3 cellular contexts compared by ENCODE assay signal in the genomic region with DNA sequence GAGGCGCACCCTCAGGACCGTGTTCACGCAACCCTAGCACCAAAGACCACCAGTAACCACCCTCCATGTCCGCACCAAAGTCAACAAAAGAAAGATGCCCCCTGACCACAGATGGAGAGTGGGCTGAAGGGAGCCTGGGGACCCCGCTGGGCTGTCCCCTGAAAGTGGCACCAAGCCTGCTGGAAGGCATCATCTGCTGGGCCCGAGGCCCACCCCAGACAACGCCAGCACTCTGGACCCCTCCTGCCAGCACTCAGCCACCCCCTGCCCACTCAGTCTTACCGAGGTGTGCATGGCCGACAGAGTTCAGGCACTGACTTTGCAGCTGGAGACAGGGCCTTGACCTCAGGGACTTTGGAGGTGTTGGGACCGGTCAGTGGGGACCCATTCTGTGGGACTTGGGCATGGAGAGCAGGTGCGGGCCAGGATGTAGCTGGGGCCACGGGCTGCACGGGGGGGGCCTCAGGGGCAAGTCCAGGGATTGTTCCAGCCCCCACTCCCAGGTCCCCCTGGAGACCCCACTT.
TF ChIP-seq lines count a peak whose summit lies in the region.

No MANE protein-coding gene starts in this region.

TF ChIP-seq in SK-N-SH, 30 proteins besides CTCF, POLR2A, EP300 and RAD21 (continues in another document):
- TF ChIP-seq MAX (IDR thresholded peaks at IDR 0.05; ENCODE audit: low read depth) (no peak), TCF12 (IDR thresholded peaks at IDR 0.05) (no peak), USF2 (IDR thresholded peaks at IDR 0.05; ENCODE audit: borderline replicate concordance, low read depth, low read length) (no peak), RFX5 (IDR thresholded peaks at IDR 0.05; ENCODE audit: low read length) (no peak), JUND (IDR thresholded peaks at IDR 0.05) (no peak), RCOR1 (IDR thresholded peaks at IDR 0.05; ENCODE audit: low read length) (no peak), REST (IDR thresholded peaks at IDR 0.05; ENCODE audit: low read depth, low read length) (no peak), TEAD4 (IDR thresholded peaks at IDR 0.05; ENCODE audit: borderline replicate concordance, insufficient read depth) (no peak), YY1 (IDR thresholded peaks at IDR 0.05; ENCODE audit: low read depth) (no peak), GABPA (IDR thresholded peaks at IDR 0.05; ENCODE audit: low read depth) (no peak), POLR2AphosphoS5 (IDR thresholded peaks at IDR 0.05; ENCODE audit: low read depth, low read length) (no peak), MEF2A (IDR thresholded peaks at IDR 0.05; ENCODE audit: borderline replicate concordance, low read depth) (no peak), FOXJ3 (CRISPR knock-in tag; IDR thresholded peaks at IDR 0.05) (no peak)
- TF ChIP-seq, protein P1, sequence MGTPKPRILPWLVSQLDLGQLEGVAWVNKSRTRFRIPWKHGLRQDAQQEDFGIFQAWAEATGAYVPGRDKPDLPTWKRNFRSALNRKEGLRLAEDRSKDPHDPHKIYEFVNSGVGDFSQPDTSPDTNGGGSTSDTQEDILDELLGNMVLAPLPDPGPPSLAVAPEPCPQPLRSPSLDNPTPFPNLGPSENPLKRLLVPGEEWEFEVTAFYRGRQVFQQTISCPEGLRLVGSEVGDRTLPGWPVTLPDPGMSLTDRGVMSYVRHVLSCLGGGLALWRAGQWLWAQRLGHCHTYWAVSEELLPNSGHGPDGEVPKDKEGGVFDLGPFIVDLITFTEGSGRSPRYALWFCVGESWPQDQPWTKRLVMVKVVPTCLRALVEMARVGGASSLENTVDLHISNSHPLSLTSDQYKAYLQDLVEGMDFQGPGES (IDR thresholded peaks at IDR 0.05; ENCODE audit: low read depth, low read length) = no peak

TF ChIP-seq in SK-N-SH treated with all-trans-retinoic acid at 6 μM for 48 hours, 23 proteins besides CTCF, POLR2A, EP300 and RAD21:
- TF ChIP-seq PPARA (CRISPR knock-in tag; IDR thresholded peaks at IDR 0.05; ENCODE audit: borderline replicate concordance) (no peak), SNAI2 (CRISPR knock-in tag; IDR thresholded peaks at IDR 0.05) (no peak), TCF4 (CRISPR knock-in tag; IDR thresholded peaks at IDR 0.05; ENCODE audit: borderline replicate concordance) (no peak), ZNF8 (CRISPR knock-in tag; IDR thresholded peaks at IDR 0.05) (no peak), PATZ1 (CRISPR knock-in tag; IDR thresholded peaks at IDR 0.05; ENCODE audit: borderline replicate concordance) (no peak), CSRNP3 (CRISPR knock-in tag; IDR thresholded peaks at IDR 0.05) (no peak), ESRRG (CRISPR knock-in tag; IDR thresholded peaks at IDR 0.05) (no peak), ZFP3 (CRISPR knock-in tag; IDR thresholded peaks at IDR 0.05) (no peak), ISL1 (CRISPR knock-in tag; IDR thresholded peaks at IDR 0.05) (no peak), ZC3H10 (CRISPR knock-in tag; IDR thresholded peaks at IDR 0.05) (no peak), ZNF565 (CRISPR knock-in tag; conservative IDR thresholded peaks at IDR 0.05; ENCODE audit: low read depth) (no peak), OSR1 (CRISPR knock-in tag; IDR thresholded peaks at IDR 0.05) (no peak), RARB (CRISPR knock-in tag; IDR thresholded peaks at IDR 0.05) (no peak), ARNTL (CRISPR knock-in tag; IDR thresholded peaks at IDR 0.05; ENCODE audit: borderline replicate concordance, low read depth) (no peak), CSDC2 (CRISPR knock-in tag; IDR thresholded peaks at IDR 0.05) (no peak), ZNF70 (CRISPR knock-in tag; IDR thresholded peaks at IDR 0.05) (no peak)

TF ChIP-seq in IMR-90, 13 proteins besides CTCF, POLR2A, EP300 and RAD21:
- TF ChIP-seq RCOR1 (IDR thresholded peaks at IDR 0.05; ENCODE audit: insufficient replicate concordance, low read length) (no peak), SMC3 (IDR thresholded peaks at IDR 0.05; ENCODE audit: low read depth, low read length) (no peak), CHD1 (IDR thresholded peaks at IDR 0.05; ENCODE audit: low read depth, low read length) (no peak), USF2 (IDR thresholded peaks at IDR 0.05; ENCODE audit: low read depth, low read length) (no peak), NFE2L2 (IDR thresholded peaks at IDR 0.05; ENCODE audit: low read depth, low read length) (no peak), MXI1 (IDR thresholded peaks at IDR 0.05; ENCODE audit: borderline replicate concordance, low read depth, low read length) (no peak), MAFK (IDR thresholded peaks at IDR 0.05; ENCODE audit: low read depth, low read length) (no peak), CEBPB (IDR thresholded peaks at IDR 0.05; ENCODE audit: low read depth, low read length) (no peak), MAZ (IDR thresholded peaks at IDR 0.05; ENCODE audit: borderline replicate concordance, low read depth, low read length) (no peak), FOS (IDR thresholded peaks at IDR 0.05; ENCODE audit: low read depth, low read length) (no peak), BHLHE40 (IDR thresholded peaks at IDR 0.05; ENCODE audit: low read depth, low read length) (no peak), RFX5 (IDR thresholded peaks at IDR 0.05; ENCODE audit: low read depth, low read length) (no peak)
- TF ChIP-seq, protein P2, sequence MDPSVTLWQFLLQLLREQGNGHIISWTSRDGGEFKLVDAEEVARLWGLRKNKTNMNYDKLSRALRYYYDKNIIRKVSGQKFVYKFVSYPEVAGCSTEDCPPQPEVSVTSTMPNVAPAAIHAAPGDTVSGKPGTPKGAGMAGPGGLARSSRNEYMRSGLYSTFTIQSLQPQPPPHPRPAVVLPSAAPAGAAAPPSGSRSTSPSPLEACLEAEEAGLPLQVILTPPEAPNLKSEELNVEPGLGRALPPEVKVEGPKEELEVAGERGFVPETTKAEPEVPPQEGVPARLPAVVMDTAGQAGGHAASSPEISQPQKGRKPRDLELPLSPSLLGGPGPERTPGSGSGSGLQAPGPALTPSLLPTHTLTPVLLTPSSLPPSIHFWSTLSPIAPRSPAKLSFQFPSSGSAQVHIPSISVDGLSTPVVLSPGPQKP (IDR thresholded peaks at IDR 0.05; ENCODE audit: borderline replicate concordance, low read depth, low read length) = no peak
